In genomic region chr14:49972199-49972671, GRCh38 we compare ENCODE assay signal across 1 cellular context.
TF ChIP-seq lines count a peak whose summit lies in the region.

No MANE protein-coding gene starts in this region.

TF ChIP-seq in HCT116, 20 proteins besides CTCF, POLR2A, EP300 and RAD21:
- TF ChIP-seq REST (IDR thresholded peaks at IDR 0.05; ENCODE audit: low read depth) (no peak), EZH2 (IDR thresholded peaks at IDR 0.05) (no peak), ZNF274 (IDR thresholded peaks at IDR 0.05; ENCODE audit: low read depth, low read length) (no peak), POLR2AphosphoS5 (IDR thresholded peaks at IDR 0.05; ENCODE audit: low read depth, low read length) (no peak), ATF3 (IDR thresholded peaks at IDR 0.05) (no peak), SP1 (IDR thresholded peaks at IDR 0.05; ENCODE audit: low read depth) (no peak), YY1 (IDR thresholded peaks at IDR 0.05; ENCODE audit: extremely low read depth, insufficient replicate concordance, low read depth, low read length) (no peak), FOSL1 (IDR thresholded peaks at IDR 0.05; ENCODE audit: low read depth) (no peak), SRF (IDR thresholded peaks at IDR 0.05; ENCODE audit: low read depth) (no peak), SIN3A (IDR thresholded peaks at IDR 0.05; ENCODE audit: low read depth) (no peak)
